In the genomic region with DNA sequence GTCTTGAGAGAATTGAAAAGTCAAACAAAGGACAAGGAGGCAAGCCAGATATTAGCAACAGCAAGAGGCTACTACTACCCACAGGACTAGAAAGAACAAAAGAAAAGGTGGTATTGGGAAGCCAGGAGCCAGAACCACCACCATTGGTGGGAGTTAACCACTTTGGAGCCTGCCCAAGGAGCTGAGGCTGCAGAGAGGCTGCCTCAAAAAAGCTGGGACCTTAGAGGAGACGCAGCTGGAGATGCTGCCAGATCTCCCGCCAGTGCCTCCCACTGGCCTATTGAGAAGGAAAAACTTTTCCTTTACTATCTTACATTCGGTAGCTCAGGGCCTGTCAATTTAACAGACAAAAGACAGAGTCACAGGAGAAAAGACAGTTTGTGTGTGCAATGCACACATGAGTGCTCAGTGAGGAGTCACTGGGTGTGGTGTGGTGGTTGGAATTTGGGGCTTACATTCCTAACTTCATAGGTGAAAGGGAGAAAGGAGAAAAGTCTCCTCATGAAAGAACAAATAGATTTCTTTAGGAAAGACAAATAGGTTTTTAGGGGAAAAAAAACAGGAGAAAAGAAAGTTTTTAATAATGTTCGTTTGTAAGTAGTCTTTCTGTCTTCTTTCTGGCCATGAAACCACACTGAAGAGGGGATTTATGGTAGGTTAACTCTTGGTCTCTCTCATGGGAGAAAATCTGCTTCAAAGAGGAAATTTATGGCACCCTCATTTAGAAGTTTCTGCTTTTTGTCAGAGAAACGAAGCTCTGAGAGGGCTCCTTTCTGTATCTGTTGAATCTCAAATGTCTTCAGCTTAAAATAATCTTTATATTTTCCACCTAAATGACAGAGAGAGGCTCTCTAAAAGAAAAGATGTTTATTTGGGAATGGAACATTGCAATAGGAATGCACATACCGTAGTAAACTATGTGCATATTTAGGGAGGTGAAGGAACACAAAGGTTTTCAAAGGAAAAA, we compare ENCODE assay signal across 17 cellular contexts. TPM values are rescaled to one million over a fixed set of nuclear protein-coding genes. Genes with fewer than 3 reads are reported as not detected.
DNase-seq lines count a peak whose midpoint lies in the region; ATAC-seq and TF ChIP-seq lines count a peak whose summit lies in the region.
"Had no signal": no experiment of that assay in that cellular context is flagged by ENCODE, and none has a peak within 500 bp of the region (broad histone marks: within the 10 kb centered on the region; RNA-seq: fewer than 3 reads in every experiment).

No MANE protein-coding gene starts in this region.

- no peaks in the 10 kb centered on the region for H3K9me2 ChIP-seq in GM23338 (ENCODE audit: insufficient read depth)
- H3K9me2 ChIP-seq in SK-N-SH = no peaks in the 10 kb centered on the region

- H3K27ac ChIP-seq in GM23338 (ENCODE audit: low read depth) (no peak overlapping the region), SK-N-SH (ENCODE audit: low read depth in 2 of 2, low read length in 1 of 2) (peak overlapping the region in 1 of 2 experiments; percentile 31; a peak in 1 of 4 replicates), colonic mucosa (no peak overlapping the region)
- H3K27ac ChIP-seq: ascending aorta, left ventricle myocardium inferior, ovary had no signal

- POLR2A ChIA-PET in SK-N-SH (lab: Yijun Ruan, JAX) = no interaction called here

- H4K20me1 ChIP-seq in GM23338 (replicated peaks; ENCODE audit: insufficient read depth) (no peaks in the 10 kb centered on the region), SK-N-SH (ENCODE audit: insufficient read depth) (no peaks in the 10 kb centered on the region)

- 48% methylated on average over 6 of the region's 6 CpGs for WGBS in SK-N-SH (ENCODE audit: low lambda C conversion rate)

- H3K4me3 ChIP-seq in GM23338 (no peak overlapping the region), SK-N-SH (ENCODE audit: low read depth in 2 of 2, low read length in 1 of 2) (no peak overlapping the region), fibroblast of the aortic adventitia (ENCODE audit: low read depth, low read length) (no peak overlapping the region), neuron (ENCODE audit: low read length) (no peak overlapping the region), colonic mucosa (no peak overlapping the region)
- H3K4me3 ChIP-seq: ascending aorta, left ventricle myocardium inferior, ovary had no signal

- no peak for TF ChIP-seq EP300 in SK-N-SH (IDR thresholded peaks at IDR 0.05; ENCODE audit: borderline replicate concordance in 1 of 2, low read depth in 1 of 2, low read length in 1 of 2)

- H3K79me2 ChIP-seq in GM23338 (replicated peaks; ENCODE audit: insufficient read depth) = no peaks in the 10 kb centered on the region
- no peaks in the 10 kb centered on the region for H3K79me2 ChIP-seq in SK-N-SH (ENCODE audit: insufficient read depth)

- CTCF ChIA-PET in SK-N-SH (lab: Yijun Ruan, JAX) = no interaction called here

- H3K4me3 Mint-ChIP-seq in GM23338 = no peak overlapping the region

- H3K4me1 Mint-ChIP-seq in GM23338 = peaks cover 49% of the 10 kb centered on the region

- peaks cover 41% of the 10 kb centered on the region for H3K4me1 ChIP-seq in GM23338 (ENCODE audit: insufficient read depth)
- H3K4me1 ChIP-seq in SK-N-SH (ENCODE audit: control insufficient read depth in 1 of 2, insufficient read depth in 2 of 2, low read depth in 1 of 2, low read length in 1 of 2) = no peaks in the 10 kb centered on the region; a peak in 1 of 4 replicates
- peaks cover 4% of the 10 kb centered on the region for H3K4me1 ChIP-seq in neuron (ENCODE audit: insufficient read depth, low read length)
- H3K4me1 ChIP-seq in colonic mucosa = no peaks in the 10 kb centered on the region
- H3K4me1 ChIP-seq: ascending aorta had no signal

- peak; percentile 47 for DNase-seq in GM23338 (ENCODE audit: low spot score)
- DNase-seq in SK-N-SH = no peak
- peak; percentile 17 for DNase-seq in fibroblast of the aortic adventitia (ENCODE audit: low read depth)
- DNase-seq in NCI-H2081 (lab: John Stamatoyannopoulos, UW) = no peak
- DNase-seq in colonic mucosa = no peak
- no peak for DNase-seq in mesenteric fat pad (ENCODE audit: low spot score)
- DNase-seq: activated CD8-positive, alpha-beta memory T cell treated with anti-CD3 and anti-CD28 coated beads, Interleukin-2, amount 50 U/mL, for 4 hours; glutamatergic neuron; left ventricle myocardium inferior; NCI-H1092; NCI-H526; ovary; Right ventricle myocardium superior; stimulated activated CD4-positive, alpha-beta T cell treated with anti-CD3 and anti-CD28 coated beads, Interleukin-12 subunit alpha, Interleukin-12 subunit beta, amount 100 ng/mL, for 4 hours had no signal

- no peaks in the 10 kb centered on the region for H3K9me3 ChIP-seq in SK-N-SH
- H3K9me3 ChIP-seq in neuron (ENCODE audit: low read length) = no peaks in the 10 kb centered on the region
- no peaks in the 10 kb centered on the region for H3K9me3 ChIP-seq in colonic mucosa
- H3K9me3 ChIP-seq: ascending aorta, ovary had no signal

- 0 out of 3 replicates have a peak, but pooled peaks cover 9% of the 10 kb centered on the region for H3K9me3 Mint-ChIP-seq in GM23338

- no peak overlapping the region; the same call in 1 of the 2 replicates for H3K27ac Mint-ChIP-seq in GM23338

- TF ChIP-seq RAD21 in SK-N-SH (IDR thresholded peaks at IDR 0.05; ENCODE audit: low read length) = no peak

- H3K4me2 ChIP-seq in GM23338 (no peak overlapping the region), SK-N-SH (no peak overlapping the region)

- H3K36me3 ChIP-seq in GM23338 (ENCODE audit: insufficient read depth) (no peaks in the 10 kb centered on the region), SK-N-SH (replicated peaks in 1 of 2; ENCODE audit: control insufficient read depth in 1 of 2, insufficient read depth in 2 of 2, low read length in 1 of 2) (no peaks in the 10 kb centered on the region), neuron (ENCODE audit: insufficient read depth, low read length) (no peaks in the 10 kb centered on the region), colonic mucosa (no peaks in the 10 kb centered on the region)
- H3K36me3 ChIP-seq: ascending aorta, left ventricle myocardium inferior, ovary had no signal

- intact Hi-C loops in colonic mucosa (cut with DNase I) = no loop called here

- peaks cover 37% of the 10 kb centered on the region for H3K27me3 Mint-ChIP-seq in GM23338 (ENCODE audit: insufficient read depth, low read depth, poor library complexity)

- TF ChIP-seq CTCF in GM23338 (conservative IDR thresholded peaks at IDR 0.05; ENCODE audit: low read depth in 2 of 2) (peak; percentile 31 to 42; a peak in 3 of 4 replicates), SK-N-SH (IDR thresholded peaks at IDR 0.05) (no peak), fibroblast of the aortic adventitia (IDR thresholded peaks at IDR 0.05; ENCODE audit: insufficient read depth, low read length) (no peak), colonic mucosa (IDR thresholded peaks at IDR 0.05) (no peak)

- H3K36me3 Mint-ChIP-seq in GM23338 (ENCODE audit: low read depth) = no peaks in the 10 kb centered on the region; the same call in 2 of the 3 replicates

- ATAC-seq in GM23338 (peak; percentile 60), GM19035 (IDR thresholded peaks at IDR 0.05; ENCODE audit: unreplicated experiment) (no peak)

- H3K27me3 ChIP-seq in GM23338 (ENCODE audit: insufficient read depth) = peaks cover 40% of the 10 kb centered on the region
- H3K27me3 ChIP-seq in SK-N-SH (ENCODE audit: insufficient read depth) = no peaks in the 10 kb centered on the region
- H3K27me3 ChIP-seq in neuron (ENCODE audit: insufficient read depth, low read length) = no peaks in the 10 kb centered on the region
- H3K27me3 ChIP-seq in colonic mucosa = no peaks in the 10 kb centered on the region
- H3K27me3 ChIP-seq: ascending aorta, ovary had no signal

- H3K9ac ChIP-seq in SK-N-SH (no peak overlapping the region), colonic mucosa (ENCODE audit: low read depth in 2 of 2, low read length in 2 of 2) (no peak overlapping the region)

- H3F3A ChIP-seq in GM23338 (replicated peaks; ENCODE audit: low read depth) = peaks cover 4% of the 10 kb centered on the region; the same call in 1 of the 2 replicates
- no peaks in the 10 kb centered on the region for H3F3A ChIP-seq in SK-N-SH (replicated peaks; ENCODE audit: insufficient read depth)

- H2AFZ ChIP-seq in GM23338 (no peak overlapping the region), SK-N-SH (ENCODE audit: low read depth) (peak overlapping the region; percentile 44; the same call in 1 of the 2 replicates), neuron (ENCODE audit: low read depth, low read length) (peak overlapping the region; percentile 18)

TF ChIP-seq in GM23338, 12 proteins besides CTCF, POLR2A, EP300 and RAD21 (continues in another document):
- no peak for TF ChIP-seq EZH2 (IDR thresholded peaks at IDR 0.05; ENCODE audit: low read depth, unreplicated experiment)

TF ChIP-seq in SK-N-SH, 30 proteins besides CTCF, POLR2A, EP300 and RAD21:
- TF ChIP-seq TCF12 (IDR thresholded peaks at IDR 0.05) = 0 out of 2 replicates have a peak, but pooled peaks have one; percentile 9
- TF ChIP-seq, protein P1, sequence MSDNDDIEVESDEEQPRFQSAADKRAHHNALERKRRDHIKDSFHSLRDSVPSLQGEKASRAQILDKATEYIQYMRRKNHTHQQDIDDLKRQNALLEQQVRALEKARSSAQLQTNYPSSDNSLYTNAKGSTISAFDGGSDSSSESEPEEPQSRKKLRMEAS (IDR thresholded peaks at IDR 0.05; ENCODE audit: low read depth) = no peak
- TF ChIP-seq, protein P2, sequence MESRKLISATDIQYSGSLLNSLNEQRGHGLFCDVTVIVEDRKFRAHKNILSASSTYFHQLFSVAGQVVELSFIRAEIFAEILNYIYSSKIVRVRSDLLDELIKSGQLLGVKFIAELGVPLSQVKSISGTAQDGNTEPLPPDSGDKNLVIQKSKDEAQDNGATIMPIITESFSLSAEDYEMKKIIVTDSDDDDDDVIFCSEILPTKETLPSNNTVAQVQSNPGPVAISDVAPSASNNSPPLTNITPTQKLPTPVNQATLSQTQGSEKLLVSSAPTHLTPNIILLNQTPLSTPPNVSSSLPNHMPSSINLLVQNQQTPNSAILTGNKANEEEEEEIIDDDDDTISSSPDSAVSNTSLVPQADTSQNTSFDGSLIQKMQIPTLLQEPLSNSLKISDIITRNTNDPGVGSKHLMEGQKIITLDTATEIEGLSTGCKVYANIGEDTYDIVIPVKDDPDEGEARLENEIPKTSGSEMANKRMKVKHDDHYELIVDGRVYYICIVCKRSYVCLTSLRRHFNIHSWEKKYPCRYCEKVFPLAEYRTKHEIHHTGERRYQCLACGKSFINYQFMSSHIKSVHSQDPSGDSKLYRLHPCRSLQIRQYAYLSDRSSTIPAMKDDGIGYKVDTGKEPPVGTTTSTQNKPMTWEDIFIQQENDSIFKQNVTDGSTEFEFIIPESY (IDR thresholded peaks at IDR 0.05; ENCODE audit: borderline replicate concordance, low read depth) = no peak

RNA-seq across cellular contexts. Expression of a gene that starts 52.6 kb away (rescaled TPM):
- 2.9 and 3.0 TPM in 2 replicates for total RNA-seq in GM23338 (2014; rRNA removed; shearing (Covaris generic))
- 1.8 and 2.2 TPM in 2 replicates for polyA plus RNA-seq in GM23338 (2016; fragmentation: Nextera tagmentation; extraction: Ambion mirVana)
- 1.7 and 2.1 TPM in 2 replicates for polyA plus RNA-seq in SK-N-SH (2012; rRNA removed)
- polyA plus RNA-seq in SK-N-SH (2012; cell fraction: cytosol; rRNA removed) = 2.0 and 2.1 TPM in 2 replicates
- polyA plus RNA-seq in SK-N-SH (2012; cell fraction: nucleus; rRNA removed) = 0.61 and 1.3 TPM in 2 replicates
- total RNA-seq in fibroblast of the aortic adventitia (ENCODE audit: low replicate concordance) = 0.27 and 2.7 TPM in 2 replicates
- total RNA-seq in colonic mucosa = 10 to 100 TPM; 11.7 to 16.7 TPM
- 7.4 TPM for total RNA-seq in mesenteric fat pad

Comparison
In these comparisons a context has a peak if more than half of its experiments do, and no peak if none do; other contexts are left out.
1. DNase-seq: peak in GM23338 (single experiment) and fibroblast of the aortic adventitia (single experiment); none in SK-N-SH (single experiment), NCI-H2081 (0 of 2), colonic mucosa (single experiment) and mesenteric fat pad (single experiment).
2. CTCF ChIP-seq: peak in GM23338 (2 of 2); none in SK-N-SH (single experiment), fibroblast of the aortic adventitia (single experiment) and colonic mucosa (single experiment).